Comparison of ENCODE assay signal across 18 cellular contexts in the genomic region with DNA sequence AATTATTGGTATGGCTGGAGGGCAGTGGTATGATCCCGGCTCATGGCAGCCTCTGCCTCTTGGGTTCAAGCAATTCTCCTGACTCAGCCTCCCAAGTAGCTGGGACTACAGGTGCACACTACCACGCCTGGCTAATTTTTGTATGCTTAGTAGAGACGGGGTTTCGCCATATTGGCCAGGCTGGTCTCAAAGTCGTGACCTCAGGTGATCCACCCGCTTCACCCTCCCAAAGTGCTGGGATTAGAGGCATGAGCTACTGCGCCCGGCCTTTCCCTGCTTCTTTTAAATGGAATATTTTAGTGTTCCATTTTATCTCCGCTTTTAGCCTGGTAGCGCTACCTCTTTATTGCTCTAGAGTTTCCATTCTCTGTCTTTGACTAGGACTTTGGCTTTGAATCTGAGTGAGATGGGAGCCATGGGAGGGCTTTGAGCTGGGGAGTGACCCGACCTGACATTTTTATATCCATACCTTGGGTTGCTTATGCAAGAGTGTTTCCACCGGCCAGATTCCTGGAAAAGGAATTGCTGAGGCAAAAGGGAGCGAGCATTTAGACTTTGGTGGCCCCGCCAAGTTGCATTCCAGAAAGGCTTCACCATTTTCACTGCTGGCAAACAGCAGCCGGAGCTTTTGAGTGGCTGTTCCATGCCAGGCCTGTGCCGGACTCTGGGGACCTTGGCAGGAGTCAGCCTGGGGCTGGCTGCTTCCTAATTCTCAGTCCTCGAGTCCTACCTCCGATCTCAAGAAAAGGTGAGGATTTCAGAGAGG. TPM values are rescaled to one million over a fixed set of nuclear protein-coding genes. Genes with fewer than 3 reads are reported as not detected.
A peak's percentile ranks its signal among the peaks of the same experiment; 100 is the strongest.
DNase-seq lines count a peak whose midpoint lies in the region; ATAC-seq and TF ChIP-seq lines count a peak whose summit lies in the region.
"Had no signal": no experiment of that assay in that cellular context is flagged by ENCODE, and none has a peak within 500 bp of the region (broad histone marks: within the 10 kb centered on the region; RNA-seq: fewer than 3 reads in every experiment).

No MANE protein-coding gene starts in this region.

- H3K4me3 ChIP-seq in heart left ventricle (no peak overlapping the region), trophoblast cell (ENCODE audit: low read depth, low read length) (no peak overlapping the region)
- H3K4me3 ChIP-seq: BLaER1 treated with 17β-estradiol and CSF1 and Interleukin-3, amounts not matched to agents 10 nM and 100 nM; smooth muscle cell had no signal

- H2BK5ac ChIP-seq in trophoblast cell (ENCODE audit: low read depth, low read length, poor library complexity) = no peak overlapping the region

- 76 to 87% (median 80%) methylated on average over 17 to 18 of the region's 18 CpGs for WGBS in heart left ventricle, 4 donors
- WGBS in trophoblast cell (ENCODE audit: extremely low coverage, insufficient coverage, insufficient read length) = no CpG with 5 or more reads among the region's 18 CpGs

- peak overlapping the region; percentile 70 for H3K4ac ChIP-seq in trophoblast cell (ENCODE audit: low read depth, low read length)

- no peak overlapping the region for H2AK5ac ChIP-seq in trophoblast cell (ENCODE audit: low read length)

- H3K27ac ChIP-seq in heart left ventricle = peak overlapping the region in 10 of 12 donors; percentile 8 to 80 (median 59)
- H3K27ac ChIP-seq in trophoblast cell (ENCODE audit: low read depth, low read length) = peak overlapping the region; percentile 12
- H3K27ac ChIP-seq: BLaER1 treated with 17β-estradiol and CSF1 and Interleukin-3, amounts not matched to agents 10 nM and 100 nM had no signal

- H3K36me3 Mint-ChIP-seq in activated T-cell treated with anti-CD3 and anti-CD28 coated beads, Interleukin-2, amount 50 U/mL, for 24 hours (ENCODE audit: low read depth) = peaks cover 29% of the 10 kb centered on the region
- no peaks in the 10 kb centered on the region for H3K36me3 Mint-ChIP-seq in activated T-cell treated with anti-CD3 and anti-CD28 coated beads, Interleukin-2, amount 50 U/mL, for 72 hours (ENCODE audit: insufficient read depth in 2 of 2)
- peaks cover 25% of the 10 kb centered on the region for H3K36me3 Mint-ChIP-seq in T-cell
- H3K36me3 Mint-ChIP-seq: activated CD8-positive, alpha-beta memory T cell treated with anti-CD3 and anti-CD28 coated beads, Interleukin-2, amount 10 ng/mL, durations not matched to agents 7 days and 5 days had no signal

- H3K79me1 ChIP-seq in trophoblast cell (ENCODE audit: low read length) = peaks cover 5% of the 10 kb centered on the region

- CTCF ChIA-PET in T-cell (lab: Charles Lee) = no interaction called here

- no peaks in the 10 kb centered on the region for H3K9me3 ChIP-seq in heart left ventricle
- no peaks in the 10 kb centered on the region for H3K9me3 ChIP-seq in trophoblast cell (ENCODE audit: insufficient read depth, low read depth, low read length)
- H3K9me3 ChIP-seq: BLaER1 treated with 17β-estradiol and CSF1 and Interleukin-3, amounts not matched to agents 10 nM and 100 nM had no signal

- no peak overlapping the region for H4K8ac ChIP-seq in trophoblast cell (ENCODE audit: low read depth, low read length)

- no peak overlapping the region for H2BK120ac ChIP-seq in trophoblast cell (ENCODE audit: insufficient read depth, low read length, poor library complexity)

- H4K12ac ChIP-seq in trophoblast cell (ENCODE audit: low read depth, low read length) = no peak overlapping the region

- no peak overlapping the region for H4K91ac ChIP-seq in trophoblast cell (ENCODE audit: low read depth, low read length)

- peak overlapping the region; percentile 64 for H3K27ac Mint-ChIP-seq in activated T-cell treated with anti-CD3 and anti-CD28 coated beads, Interleukin-2, amount 50 U/mL, for 24 hours
- H3K27ac Mint-ChIP-seq in activated T-cell treated with anti-CD3 and anti-CD28 coated beads, Interleukin-2, amount 50 U/mL, for 72 hours = no peak overlapping the region
- no peak overlapping the region for H3K27ac Mint-ChIP-seq in T-cell
- H3K27ac Mint-ChIP-seq: activated CD8-positive, alpha-beta memory T cell treated with anti-CD3 and anti-CD28 coated beads, Interleukin-2, amount 10 ng/mL, durations not matched to agents 7 days and 5 days had no signal

- TF ChIP-seq POLR2A in heart left ventricle (IDR thresholded peaks at IDR 0.05) = no peak

- ATAC-seq in activated T-cell treated with anti-CD3 and anti-CD28 coated beads, Interleukin-2, amount 50 U/mL, for 72 hours (replicated peaks in 1 of 2) = no peak
- peak; percentile 62 to 70 (median 65) for ATAC-seq in heart left ventricle
- no peak for ATAC-seq in GM18858 (IDR thresholded peaks at IDR 0.05; ENCODE audit: unreplicated experiment)
- no peak for ATAC-seq in T-cell (replicated peaks in 1 of 4)
- ATAC-seq: activated CD8-positive, alpha-beta memory T cell treated with anti-CD3 and anti-CD28 coated beads, Interleukin-2, amount 10 ng/mL, durations not matched to agents 7 days and 5 days had no signal

- POLR2A ChIA-PET in T-cell (lab: Charles Lee) = no interaction called here

- no peak overlapping the region for H2AFZ ChIP-seq in trophoblast cell (ENCODE audit: insufficient read depth, low read length, poor library complexity)

- no peak overlapping the region for H2BK12ac ChIP-seq in trophoblast cell (ENCODE audit: low read length)

- no peaks in the 10 kb centered on the region for H3K27me3 Mint-ChIP-seq in activated T-cell treated with anti-CD3 and anti-CD28 coated beads, Interleukin-2, amount 50 U/mL, for 24 hours
- H3K27me3 Mint-ChIP-seq in activated T-cell treated with anti-CD3 and anti-CD28 coated beads, Interleukin-2, amount 50 U/mL, for 72 hours (ENCODE audit: low read depth) = no peaks in the 10 kb centered on the region
- no peaks in the 10 kb centered on the region for H3K27me3 Mint-ChIP-seq in T-cell
- H3K27me3 Mint-ChIP-seq: activated CD8-positive, alpha-beta memory T cell treated with anti-CD3 and anti-CD28 coated beads, Interleukin-2, amount 10 ng/mL, durations not matched to agents 7 days and 5 days had no signal

- intact Hi-C loops in heart left ventricle (cut with DNase I) = loop anchor here in 1 of 10 donors (2.0 kb wide), 1 partner anchor 13 kb away; no protein-coding TSS in a partner anchor

- H3K18ac ChIP-seq in trophoblast cell (ENCODE audit: low read length) = peak overlapping the region; percentile 31

- no peak for DNase-seq in activated T-cell treated with anti-CD3 and anti-CD28 coated beads, Interleukin-2, amount 50 U/mL, for 24 hours
- no peak for DNase-seq in activated T-cell treated with anti-CD3 and anti-CD28 coated beads, Interleukin-2, amount 50 U/mL, for 72 hours
- DNase-seq in heart left ventricle = peak in 3 of 5 donors; percentile 41 to 77 (median 60)
- peak; percentile 82 to 91 for DNase-seq in trophoblast cell
- no peak for DNase-seq in RPMI8226
- DNase-seq in T-cell = no peak
- no peak for DNase-seq in iPS-NIHi7 (ENCODE audit: extremely low spot score)
- DNase-seq: 8988T; activated CD4-positive, alpha-beta T cell treated with anti-CD3 and anti-CD28 coated beads for 1 hour; activated CD8-positive, alpha-beta memory T cell treated with anti-CD3 and anti-CD28 coated beads, Interleukin-2, amount 10 ng/mL, durations not matched to agents 7 days and 5 days; activated gamma-delta T cell treated with Interleukin-2 at 50 U/mL for 16 hours; MM.1S; NCI-H1694 treated with DMSO at 0.1 percent for 48 hours; NCI-H446 treated with DMSO at 0.1 percent for 48 hours; SIG-M5 had no signal

- no peak for TF ChIP-seq CTCF in heart left ventricle (IDR thresholded peaks at IDR 0.05)

- H3K4me1 Mint-ChIP-seq in activated T-cell treated with anti-CD3 and anti-CD28 coated beads, Interleukin-2, amount 50 U/mL, for 24 hours (ENCODE audit: low read depth) = peaks cover 46% of the 10 kb centered on the region
- H3K4me1 Mint-ChIP-seq in activated T-cell treated with anti-CD3 and anti-CD28 coated beads, Interleukin-2, amount 50 U/mL, for 72 hours (ENCODE audit: low read depth) = peaks cover 13% of the 10 kb centered on the region
- H3K4me1 Mint-ChIP-seq in T-cell = peaks cover 58 to 70% (median 61%) of the 10 kb centered on the region in 3 donors

- H3K9ac ChIP-seq in trophoblast cell (ENCODE audit: low read length) = no peak overlapping the region
- H3K9ac ChIP-seq: BLaER1 treated with 17β-estradiol and CSF1 and Interleukin-3, amounts not matched to agents 10 nM and 100 nM had no signal

- H3K23ac ChIP-seq in trophoblast cell (ENCODE audit: low read length) = no peak overlapping the region

- peaks cover 0 to 11% (median 0%) of the 10 kb centered on the region in 9 donors for H3K36me3 ChIP-seq in heart left ventricle
- H3K36me3 ChIP-seq in trophoblast cell (ENCODE audit: control insufficient read depth in 1 of 2, insufficient read depth in 2 of 2, low read length in 2 of 2) = peaks cover 2 to 7% of the 10 kb centered on the region in 2 experiments

- no peak overlapping the region for H3K14ac ChIP-seq in trophoblast cell (ENCODE audit: low read length)

- no peaks in the 10 kb centered on the region for H3K27me3 ChIP-seq in heart left ventricle
- no peaks in the 10 kb centered on the region for H3K27me3 ChIP-seq in trophoblast cell (ENCODE audit: insufficient read depth, low read length)
- H3K27me3 ChIP-seq: BLaER1 treated with 17β-estradiol and CSF1 and Interleukin-3, amounts not matched to agents 10 nM and 100 nM had no signal

- H3K4me3 Mint-ChIP-seq in activated T-cell treated with anti-CD3 and anti-CD28 coated beads, Interleukin-2, amount 50 U/mL, for 24 hours = no peak overlapping the region
- no peak overlapping the region for H3K4me3 Mint-ChIP-seq in activated T-cell treated with anti-CD3 and anti-CD28 coated beads, Interleukin-2, amount 50 U/mL, for 72 hours
- no peak overlapping the region for H3K4me3 Mint-ChIP-seq in T-cell
- H3K4me3 Mint-ChIP-seq: activated CD8-positive, alpha-beta memory T cell treated with anti-CD3 and anti-CD28 coated beads, Interleukin-2, amount 10 ng/mL, durations not matched to agents 7 days and 5 days had no signal

- H3K4me1 ChIP-seq in heart left ventricle = peaks cover 0 to 53% (median 20%) of the 10 kb centered on the region in 12 donors
- H3K4me1 ChIP-seq in trophoblast cell (ENCODE audit: control insufficient read depth in 1 of 2, insufficient read depth in 2 of 2, low read length in 2 of 2) = peaks cover 12 to 13% of the 10 kb centered on the region in 2 experiments

- peaks cover 13% of the 10 kb centered on the region for H3K79me2 ChIP-seq in trophoblast cell (ENCODE audit: control insufficient read depth, insufficient read depth, low read length, poor library complexity)

- no peak overlapping the region for H3K4me2 ChIP-seq in trophoblast cell (ENCODE audit: low read length)
- H3K4me2 ChIP-seq: BLaER1 treated with 17β-estradiol and CSF1 and Interleukin-3, amounts not matched to agents 10 nM and 100 nM; smooth muscle cell had no signal

- no peaks in the 10 kb centered on the region for H3K9me3 Mint-ChIP-seq in activated T-cell treated with anti-CD3 and anti-CD28 coated beads, Interleukin-2, amount 50 U/mL, for 24 hours
- H3K9me3 Mint-ChIP-seq in activated T-cell treated with anti-CD3 and anti-CD28 coated beads, Interleukin-2, amount 50 U/mL, for 72 hours = no peaks in the 10 kb centered on the region
- H3K9me3 Mint-ChIP-seq in T-cell = no peaks in the 10 kb centered on the region

RNA-seq across cellular contexts. Expression of a gene that starts 22.9 kb away (rescaled TPM):
- 10 to 100 TPM; 17.0 to 17.9 TPM for total RNA-seq in activated T-cell treated with anti-CD3 and anti-CD28 coated beads, Interleukin-2, amount 50 U/mL, for 72 hours
- total RNA-seq in heart left ventricle (10 to 100 TPM in 3 of 9 donors, 1 to 10 TPM in 6; 5.3 to 14.5 (median 8.7) TPM), T-cell (10 to 100 TPM; 31.9 to 39.3 (median 35.1) TPM)
- polyA plus RNA-seq in heart left ventricle = 1 to 10 TPM; 7.2 to 7.6 TPM
- 16.3 and 17.4 TPM in 2 replicates for polyA plus RNA-seq in trophoblast cell (2013)

RNA-seq across cellular contexts. Expression of a gene that starts 58.9 kb away (rescaled TPM):
- total RNA-seq in activated T-cell treated with anti-CD3 and anti-CD28 coated beads, Interleukin-2, amount 50 U/mL, for 72 hours = under 1 TPM; 0.69 to 0.96 TPM
- total RNA-seq in heart left ventricle = 1 to 10 TPM in 6 of 9 donors, under 1 TPM in 3; 0.63 to 3.8 (median 1.1) TPM
- polyA plus RNA-seq in heart left ventricle = 1 to 10 TPM in 1 of 2 donors, under 1 TPM in 1; 0.15 to 1.1 TPM
- polyA plus RNA-seq in trophoblast cell (2013) = 0.01 and 0.08 TPM in 2 replicates
- 1 to 10 TPM in 1 of 5 donors, under 1 TPM in 4; 0.58 to 1.1 (median 0.65) TPM for total RNA-seq in T-cell
- total RNA-seq: smooth muscle cell had no signal
- polyA plus RNA-seq: smooth muscle cell had no signal

Comparison
In these comparisons a context has a peak if more than half of its experiments do, and no peak if none do; other contexts are left out.
1. DNase-seq: peak in heart left ventricle (3 of 5) and trophoblast cell (2 of 2); none in activated T-cell treated with anti-CD3 and anti-CD28 coated beads, Interleukin-2, amount 50 U/mL, for 24 hours (single experiment), activated T-cell treated with anti-CD3 and anti-CD28 coated beads, Interleukin-2, amount 50 U/mL, for 72 hours (0 of 2), RPMI8226 (single experiment), T-cell (0 of 34) and iPS-NIHi7 (single experiment).
2. ATAC-seq: peak in heart left ventricle (4 of 4); none in activated T-cell treated with anti-CD3 and anti-CD28 coated beads, Interleukin-2, amount 50 U/mL, for 72 hours (0 of 2), GM18858 (single experiment) and T-cell (0 of 4).